ENCODE assay signal across 14 cellular contexts in genomic region chr17:62573480-62574117, GRCh38.
A peak's percentile ranks its signal among the peaks of the same experiment; 100 is the strongest.
DNase-seq lines count a peak whose midpoint lies in the region; ATAC-seq, FAIRE-seq and TF ChIP-seq lines count a peak whose summit lies in the region.
"Had no signal": no experiment of that assay in that cellular context is flagged by ENCODE, and none has a peak within 500 bp of the region (broad histone marks: within the 10 kb centered on the region; RNA-seq: fewer than 3 reads in every experiment).

No MANE protein-coding gene starts in this region.

- peaks cover 64% of the 10 kb centered on the region for H3K36me3 Mint-ChIP-seq in stimulated activated naive CD8-positive, alpha-beta T cell treated with anti-CD3 and anti-CD28 coated beads, Interleukin-15, Interleukin-2, amounts not matched to agents 100 ng/mL and 50 ng/mL, for 24 hours (ENCODE audit: low read depth)
- H3K36me3 Mint-ChIP-seq in nephron (ENCODE audit: low read depth): peaks cover 66% of the 10 kb centered on the region

- DNase-seq in stimulated activated naive CD8-positive, alpha-beta T cell treated with anti-CD3 and anti-CD28 coated beads, Interleukin-15, Interleukin-2, amounts not matched to agents 100 U/mL and 50 U/mL, for 24 hours: no peak
- DNase-seq in cardiac fibroblast (ENCODE audit: low read depth in 2 of 2): peak; percentile 6 to 35
- DNase-seq in urothelium cell line (ENCODE audit: low spot score): no peak
- DNase-seq in HK-2 (ENCODE audit: unreplicated experiment): no peak
- no peak for DNase-seq in NOMO-1 (lab: John Stamatoyannopoulos, UW; ENCODE audit: unreplicated experiment in 2 of 2)
- DNase-seq: activated CD8-positive, alpha-beta memory T cell treated with anti-CD3 and anti-CD28 coated beads, Interleukin-2, amount 50 U/mL, for 48 hours; COR-L47; lower lobe of right lung; NCI-H1417 treated with DMSO at 0.1 percent for 48 hours had no signal

- no peaks in the 10 kb centered on the region for H3K9me3 Mint-ChIP-seq in stimulated activated naive CD8-positive, alpha-beta T cell treated with anti-CD3 and anti-CD28 coated beads, Interleukin-15, Interleukin-2, amounts not matched to agents 100 ng/mL and 50 ng/mL, for 24 hours
- H3K9me3 Mint-ChIP-seq in nephron: no peaks in the 10 kb centered on the region
- H3K9me3 Mint-ChIP-seq: activated naive CD4-positive, alpha-beta T cell treated with anti-CD3 and anti-CD28 coated beads, Interleukin-2, amount 50 U/mL, for 24 hours; neural crest cell had no signal

- no peak overlapping the region for H3K4me3 ChIP-seq in cardiac fibroblast (replicated peaks in 1 of 2; ENCODE audit: low read depth in 2 of 2, low read length in 2 of 2)
- H3K4me3 ChIP-seq: lower lobe of right lung had no signal

- H3K4me3 Mint-ChIP-seq in stimulated activated naive CD8-positive, alpha-beta T cell treated with anti-CD3 and anti-CD28 coated beads, Interleukin-15, Interleukin-2, amounts not matched to agents 100 ng/mL and 50 ng/mL, for 24 hours: no peak overlapping the region
- no peak overlapping the region for H3K4me3 Mint-ChIP-seq in nephron
- H3K4me3 Mint-ChIP-seq: activated naive CD4-positive, alpha-beta T cell treated with anti-CD3 and anti-CD28 coated beads, Interleukin-2, amount 50 U/mL, for 24 hours; neural crest cell had no signal

- H3K4me1 Mint-ChIP-seq in stimulated activated naive CD8-positive, alpha-beta T cell treated with anti-CD3 and anti-CD28 coated beads, Interleukin-15, Interleukin-2, amounts not matched to agents 100 ng/mL and 50 ng/mL, for 24 hours (ENCODE audit: low read depth): peaks cover 22% of the 10 kb centered on the region
- peaks cover 13% of the 10 kb centered on the region for H3K4me1 Mint-ChIP-seq in nephron
- H3K4me1 Mint-ChIP-seq: activated naive CD4-positive, alpha-beta T cell treated with anti-CD3 and anti-CD28 coated beads, Interleukin-2, amount 50 U/mL, for 24 hours; neural crest cell had no signal

- peak overlapping the region; percentile 21 for H3K27ac Mint-ChIP-seq in stimulated activated naive CD8-positive, alpha-beta T cell treated with anti-CD3 and anti-CD28 coated beads, Interleukin-15, Interleukin-2, amounts not matched to agents 100 ng/mL and 50 ng/mL, for 24 hours
- H3K27ac Mint-ChIP-seq in nephron: peak overlapping the region; percentile 93 to 97 (median 96)
- H3K27ac Mint-ChIP-seq: activated naive CD4-positive, alpha-beta T cell treated with anti-CD3 and anti-CD28 coated beads, Interleukin-2, amount 50 U/mL, for 24 hours had no signal

- no peak for ATAC-seq in stimulated activated naive CD8-positive, alpha-beta T cell treated with anti-CD3 and anti-CD28 coated beads, Interleukin-15, Interleukin-2, amounts not matched to agents 100 U/mL and 50 U/mL, for 24 hours
- no peak for ATAC-seq in HG03439 (IDR thresholded peaks at IDR 0.05; ENCODE audit: unreplicated experiment)
- ATAC-seq: lower lobe of right lung had no signal

- TF ChIP-seq CTCF in cardiac fibroblast (IDR thresholded peaks at IDR 0.05; ENCODE audit: low read depth, low read length) (no peak), nephron (IDR thresholded peaks at IDR 0.05; ENCODE audit: unreplicated experiment in 3 of 3) (no peak)

- peak; percentile 44 for FAIRE-seq in urothelium cell line (lab: Jason Lieb, UNC)

- no peaks in the 10 kb centered on the region for H3K27me3 Mint-ChIP-seq in stimulated activated naive CD8-positive, alpha-beta T cell treated with anti-CD3 and anti-CD28 coated beads, Interleukin-15, Interleukin-2, amounts not matched to agents 100 ng/mL and 50 ng/mL, for 24 hours
- no peaks in the 10 kb centered on the region for H3K27me3 Mint-ChIP-seq in nephron (ENCODE audit: low read depth)
- H3K27me3 Mint-ChIP-seq: activated naive CD4-positive, alpha-beta T cell treated with anti-CD3 and anti-CD28 coated beads, Interleukin-2, amount 50 U/mL, for 24 hours had no signal

Comparison
In these comparisons a context has a peak if more than half of its experiments do, and no peak if none do; other contexts are left out.
1. DNase-seq: peak in cardiac fibroblast (2 of 2); none in stimulated activated naive CD8-positive, alpha-beta T cell treated with anti-CD3 and anti-CD28 coated beads, Interleukin-15, Interleukin-2, amounts not matched to agents 100 U/mL and 50 U/mL, for 24 hours (single experiment), urothelium cell line (single experiment), HK-2 (single experiment) and NOMO-1 (0 of 2).